Comparison of ENCODE assay signal across 1 cellular context in genomic region chrX:136049608-136050007, GRCh38.
TF ChIP-seq lines count a peak whose summit lies in the region.

No MANE protein-coding gene starts in this region.

TF ChIP-seq in HepG2, 621 proteins besides CTCF, POLR2A, EP300 and RAD21 (continued from another document):
- no peak for TF ChIP-seq DBP (CRISPR knock-in tag; IDR thresholded peaks at IDR 0.05; ENCODE audit: not compliant biosample characterization)
- TF ChIP-seq ARNT (IDR thresholded peaks at IDR 0.05), result no peak
- TF ChIP-seq ZNF280B (CRISPR knock-in tag; IDR thresholded peaks at IDR 0.05; ENCODE audit: borderline replicate concordance), result no peak
TF ChIP-seq in HepG2: peak in this region for 0.
